In genomic region chr5:32537437-32538029, GRCh38 we compare ENCODE assay signal across 7 cellular contexts.
DNase-seq lines count a peak whose midpoint lies in the region; ATAC-seq lines count a peak whose summit lies in the region.
"Not testable (repeated sequence)": the region's sequence is repeated elsewhere in the genome, so short reads cannot be mapped to it uniquely, and the experiment has no call there.

No MANE protein-coding gene starts in this region.

- H3K4me3 ChIP-seq in adipocyte (ENCODE audit: low read length) = not testable (repeated sequence)

- peaks cover 20% of the 10 kb centered on the region for H3K4me1 ChIP-seq in adipocyte (ENCODE audit: control insufficient read depth, insufficient read depth, low read length)

- not testable (repeated sequence) for H3K9me3 ChIP-seq in adipocyte (ENCODE audit: control insufficient read depth, low read length)

- DNase-seq in GM04504 (ENCODE audit: low read depth) = peak; percentile 55
- peak; percentile 13 for DNase-seq in LoVo (ENCODE audit: low spot score)
- DNase-seq in adipocyte (ENCODE audit: low read depth) = peak; percentile 68
- peak; percentile 34 for DNase-seq in hepatic stellate cell (ENCODE audit: low spot score)

- H3K9ac ChIP-seq in adipocyte (ENCODE audit: low read length) = not testable (repeated sequence)

- ATAC-seq in GM21390 (IDR thresholded peaks at IDR 0.05; ENCODE audit: unreplicated experiment) = peak; percentile 24
- peak; percentile 18 for ATAC-seq in HG02981 (IDR thresholded peaks at IDR 0.05; ENCODE audit: unreplicated experiment)
- peak; percentile 60 for ATAC-seq in SK-N-SH treated with all-trans-retinoic acid at 6 μM for 48 hours

- not testable (repeated sequence) for H3K36me3 ChIP-seq in adipocyte (ENCODE audit: control insufficient read depth, insufficient read depth, low read length, severe bottlenecking)

- not testable (repeated sequence) for H3K27me3 ChIP-seq in adipocyte (replicated peaks; ENCODE audit: control insufficient read depth, insufficient read depth, low read length)

Comparison
In these comparisons a context has a peak if more than half of its experiments do, and no peak if none do; other contexts are left out.
1. DNase-seq: peak in every context shown above with its lines; median percentile 68 in adipocyte; 55 in GM04504; 34 in hepatic stellate cell; 13 in LoVo.